Comparison of ENCODE assay signal across 9 cellular contexts in genomic region chr9:137076636-137077009, GRCh38. TPM values are rescaled to one million over a fixed set of nuclear protein-coding genes. Genes with fewer than 3 reads are reported as not detected.
DNase-seq lines count a peak whose midpoint lies in the region; ATAC-seq and TF ChIP-seq lines count a peak whose summit lies in the region.
"Had no signal": no experiment of that assay in that cellular context is flagged by ENCODE, and none has a peak within 500 bp of the region (broad histone marks: within the 10 kb centered on the region; RNA-seq: fewer than 3 reads in every experiment).

No MANE protein-coding gene starts in this region.

- no peak for TF ChIP-seq CTCF in HFFc6 (IDR thresholded peaks at IDR 0.05)

- H3K27ac Mint-ChIP-seq in HFFc6 = no peak overlapping the region; the same call in 1 of the 2 replicates
- no peak overlapping the region for H3K27ac Mint-ChIP-seq in activated T-helper 1 cell treated with anti-CD3 and anti-CD28 coated beads, Interleukin-12 subunit alpha, Interleukin-12 subunit beta, Interleukin-2, Interleukin-4 antibody, amounts not matched to agents 30 ng/mL and 10 ng/mL and 1 ng/mL, durations not matched to agents 14 hours and 24 hours and 36 hours

- H3K4me1 Mint-ChIP-seq in HFFc6 (ENCODE audit: low read depth) = no peaks in the 10 kb centered on the region
- no peaks in the 10 kb centered on the region for H3K4me1 Mint-ChIP-seq in activated T-helper 1 cell treated with anti-CD3 and anti-CD28 coated beads, Interleukin-12 subunit alpha, Interleukin-12 subunit beta, Interleukin-2, Interleukin-4 antibody, amounts not matched to agents 30 ng/mL and 10 ng/mL and 1 ng/mL, durations not matched to agents 14 hours and 24 hours and 36 hours (ENCODE audit: low read depth)

- no peaks in the 10 kb centered on the region; the same call in none of the 2 replicates for H3K27me3 Mint-ChIP-seq in HFFc6 (ENCODE audit: insufficient read depth)
- peaks cover 2% of the 10 kb centered on the region for H3K27me3 Mint-ChIP-seq in activated T-helper 1 cell treated with anti-CD3 and anti-CD28 coated beads, Interleukin-12 subunit alpha, Interleukin-12 subunit beta, Interleukin-2, Interleukin-4 antibody, amounts not matched to agents 30 ng/mL and 10 ng/mL and 1 ng/mL, durations not matched to agents 14 hours and 24 hours and 36 hours (ENCODE audit: insufficient read depth)

- no peak for ATAC-seq in GM18861 (IDR thresholded peaks at IDR 0.05; ENCODE audit: unreplicated experiment)

- H3K9me3 ChIP-seq in iPS-18c (ENCODE audit: control insufficient read depth, insufficient read depth, low read length) = no peaks in the 10 kb centered on the region

- no peak for DNase-seq in HFFc6
- no peak for DNase-seq in activated T-helper 1 cell treated with anti-CD3 and anti-CD28 coated beads, Interleukin-12 subunit alpha, Interleukin-12 subunit beta, Interleukin-2, Interleukin-4 antibody, amounts not matched to agents 30 ng/mL and 10 ng/mL and 1 ng/mL, durations not matched to agents 14 hours and 24 hours and 36 hours (ENCODE audit: low spot score)
- peak in 1 of 49 donors; percentile 77 for DNase-seq in substantia nigra (lab: John Stamatoyannopoulos, UW)
- no peak for DNase-seq in D341Med (ENCODE audit: low spot score)
- DNase-seq in ecto neural progenitor cell (ENCODE audit: low spot score) = no peak
- DNase-seq: NCI-H1436 treated with DMSO at 0.1 percent for 48 hours had no signal

- H3K27ac ChIP-seq in substantia nigra (ENCODE audit: low read depth, low read length, poor library complexity, severe bottlenecking) = peak overlapping the region; percentile 92

- H3K9me3 Mint-ChIP-seq in HFFc6 = no peaks in the 10 kb centered on the region
- H3K9me3 Mint-ChIP-seq in activated T-helper 1 cell treated with anti-CD3 and anti-CD28 coated beads, Interleukin-12 subunit alpha, Interleukin-12 subunit beta, Interleukin-2, Interleukin-4 antibody, amounts not matched to agents 30 ng/mL and 10 ng/mL and 1 ng/mL, durations not matched to agents 14 hours and 24 hours and 36 hours = no peaks in the 10 kb centered on the region

- H3K36me3 Mint-ChIP-seq in HFFc6 (ENCODE audit: low read depth) = no peaks in the 10 kb centered on the region
- H3K36me3 Mint-ChIP-seq in activated T-helper 1 cell treated with anti-CD3 and anti-CD28 coated beads, Interleukin-12 subunit alpha, Interleukin-12 subunit beta, Interleukin-2, Interleukin-4 antibody, amounts not matched to agents 30 ng/mL and 10 ng/mL and 1 ng/mL, durations not matched to agents 14 hours and 24 hours and 36 hours (ENCODE audit: low read depth) = peaks cover 3% of the 10 kb centered on the region

- peak overlapping the region; percentile 63 for H3K4me3 Mint-ChIP-seq in HFFc6
- H3K4me3 Mint-ChIP-seq in activated T-helper 1 cell treated with anti-CD3 and anti-CD28 coated beads, Interleukin-12 subunit alpha, Interleukin-12 subunit beta, Interleukin-2, Interleukin-4 antibody, amounts not matched to agents 30 ng/mL and 10 ng/mL and 1 ng/mL, durations not matched to agents 14 hours and 24 hours and 36 hours = peak overlapping the region; percentile 73

- intact Hi-C loops in activated T-helper 1 cell treated with anti-CD3 and anti-CD28 coated beads, Interleukin-12 subunit alpha, Interleukin-12 subunit beta, Interleukin-2, Interleukin-4 antibody, amounts not matched to agents 30 ng/mL and 10 ng/mL and 1 ng/mL, durations not matched to agents 14 hours and 24 hours and 36 hours (cut with micrococcal nuclease) = loop anchor here (1.0 kb wide), 1 partner anchor 10 kb away; the partner anchor contains the start of gene MAN1B1

- peak overlapping the region; percentile 36; the same call in 1 of the 2 replicates for H3K4me3 ChIP-seq in iPS-18c (ENCODE audit: insufficient read depth, low read depth, low read length)

RNA-seq across cellular contexts. Expression of gene UAP1L1, which starts 0.7 kb away (rescaled TPM):
- 10 to 100 TPM in 5 of 6 experiments, 1 to 10 TPM in 1; 9.4 to 13.1 (median 10.6) TPM for total RNA-seq in HFFc6 (2021; fragmentation: NEBNext Ultra II Directional; extraction: Animal tissue kit (Norgen Biotek cat#: 25700))
- 13.9 and 14.9 TPM in 2 replicates for total RNA-seq in activated T-helper 1 cell treated with anti-CD3 and anti-CD28 coated beads, Interleukin-12 subunit alpha, Interleukin-12 subunit beta, Interleukin-2, Interleukin-4 antibody, amounts not matched to agents 30 ng/mL and 10 ng/mL and 1 ng/mL, durations not matched to agents 14 hours and 24 hours and 36 hours

RNA-seq across cellular contexts. Expression of gene SAPCD2, which starts 6.3 kb away (rescaled TPM):
- total RNA-seq in HFFc6 (2021; fragmentation: NEBNext Ultra II Directional; extraction: Animal tissue kit (Norgen Biotek cat#: 25700)) = 10 to 100 TPM in 5 of 6 experiments, 1 to 10 TPM in 1; 7.7 to 14.8 (median 11.3) TPM
- 23.9 and 25.1 TPM in 2 replicates for total RNA-seq in activated T-helper 1 cell treated with anti-CD3 and anti-CD28 coated beads, Interleukin-12 subunit alpha, Interleukin-12 subunit beta, Interleukin-2, Interleukin-4 antibody, amounts not matched to agents 30 ng/mL and 10 ng/mL and 1 ng/mL, durations not matched to agents 14 hours and 24 hours and 36 hours

RNA-seq across cellular contexts. Expression of gene MAN1B1, which starts 10.2 kb away (rescaled TPM):
- total RNA-seq in HFFc6 (2021; fragmentation: NEBNext Ultra II Directional; extraction: Animal tissue kit (Norgen Biotek cat#: 25700)) = 10 to 100 TPM; 70.1 to 90.2 (median 77.6) TPM
- 48.1 and 53.6 TPM in 2 replicates for total RNA-seq in activated T-helper 1 cell treated with anti-CD3 and anti-CD28 coated beads, Interleukin-12 subunit alpha, Interleukin-12 subunit beta, Interleukin-2, Interleukin-4 antibody, amounts not matched to agents 30 ng/mL and 10 ng/mL and 1 ng/mL, durations not matched to agents 14 hours and 24 hours and 36 hours

RNA-seq across cellular contexts. Expression of gene ENTPD2, which starts 22.8 kb away (rescaled TPM):
- total RNA-seq in HFFc6 (2021; fragmentation: NEBNext Ultra II Directional; extraction: Animal tissue kit (Norgen Biotek cat#: 25700)) = under 1 TPM in 3 of 6 experiments, not detected in 3; 0.12 to 0.28 (median 0.16) TPM
- total RNA-seq in activated T-helper 1 cell treated with anti-CD3 and anti-CD28 coated beads, Interleukin-12 subunit alpha, Interleukin-12 subunit beta, Interleukin-2, Interleukin-4 antibody, amounts not matched to agents 30 ng/mL and 10 ng/mL and 1 ng/mL, durations not matched to agents 14 hours and 24 hours and 36 hours = not detected in 2 replicates
- total RNA-seq: pulmonary artery endothelial cell had no signal

RNA-seq across cellular contexts. Expression of gene NPDC1, which starts 30.6 kb away (rescaled TPM):
- total RNA-seq in HFFc6 (2021; fragmentation: NEBNext Ultra II Directional; extraction: Animal tissue kit (Norgen Biotek cat#: 25700)) = 100 to 1,000 TPM; 112 to 197 (median 119) TPM
- total RNA-seq in activated T-helper 1 cell treated with anti-CD3 and anti-CD28 coated beads, Interleukin-12 subunit alpha, Interleukin-12 subunit beta, Interleukin-2, Interleukin-4 antibody, amounts not matched to agents 30 ng/mL and 10 ng/mL and 1 ng/mL, durations not matched to agents 14 hours and 24 hours and 36 hours = 78.2 and 80.1 TPM in 2 replicates
